8 cellular contexts compared by ENCODE assay signal in genomic region chr2:190469770-190470169, GRCh38.
DNase-seq lines count a peak whose midpoint lies in the region; ATAC-seq and TF ChIP-seq lines count a peak whose summit lies in the region.

No MANE protein-coding gene starts in this region.

- peaks cover 34% of the 10 kb centered on the region for H3K4me1 ChIP-seq in HEK293 (ENCODE audit: control insufficient read depth, insufficient read depth, low read length)
- H3K4me1 ChIP-seq in prostate gland (replicated peaks): peaks cover 12% of the 10 kb centered on the region

- TF ChIP-seq CTCF in HEK293 (tag by site-specific recombination; IDR thresholded peaks at IDR 0.05): no peak
- no peak for TF ChIP-seq CTCF in epithelial cell of proximal tubule (conservative IDR thresholded peaks at IDR 0.05; ENCODE audit: low read depth, low read length)
- no peak for TF ChIP-seq CTCF in prostate gland (IDR thresholded peaks at IDR 0.05)

- H3K27ac Mint-ChIP-seq in activated T-cell treated with anti-CD3 and anti-CD28 coated beads, Interleukin-2, amount 50 U/mL, for 24 hours: no peak overlapping the region

- peaks cover 74% of the 10 kb centered on the region for H3K36me3 Mint-ChIP-seq in activated T-cell treated with anti-CD3 and anti-CD28 coated beads, Interleukin-2, amount 50 U/mL, for 24 hours (ENCODE audit: low read depth)

- H3K36me3 ChIP-seq in HEK293 (ENCODE audit: control insufficient read depth in 2 of 2, insufficient read depth in 1 of 2, low read length in 2 of 2) (no peaks in the 10 kb centered on the region), prostate gland (no peaks in the 10 kb centered on the region)

- no peaks in the 10 kb centered on the region for H3K9me3 ChIP-seq in HEK293 (ENCODE audit: control insufficient read depth, insufficient read depth, low read depth, low read length)
- H3K9me3 ChIP-seq in prostate gland: no peaks in the 10 kb centered on the region

- no peak for TF ChIP-seq POLR2A in prostate gland (IDR thresholded peaks at IDR 0.05)

- no peak overlapping the region for H3K4me3 Mint-ChIP-seq in activated T-cell treated with anti-CD3 and anti-CD28 coated beads, Interleukin-2, amount 50 U/mL, for 24 hours

- POLR2A ChIA-PET in HEK293 (lab: Yijun Ruan, JAX): no interaction called here

- peak overlapping the region; percentile 49; the same call in 1 of the 2 replicates for H3K27ac ChIP-seq in HEK293 (ENCODE audit: extremely low read depth, low read depth, low read length)
- peak overlapping the region; percentile 52 to 69 for H3K27ac ChIP-seq in prostate gland

- H3K4me3 ChIP-seq in HEK293 (ENCODE audit: low read depth, low read length): no peak overlapping the region
- H3K4me3 ChIP-seq in epithelial cell of proximal tubule (ENCODE audit: low read depth, low read length): no peak overlapping the region
- no peak overlapping the region for H3K4me3 ChIP-seq in prostate gland

- CTCF ChIA-PET in HEK293 (lab: Yijun Ruan, JAX): interaction anchor here (1.0 kb wide), 1 partner anchor 60 kb away, joined by 3 read pairs; no protein-coding TSS in a partner anchor

- intact Hi-C loops in prostate gland (cut with DNase I): loop anchor here (5.0 kb wide), 1 partner anchor 62 kb away; the partner anchor contains the start of gene MFSD6

- ATAC-seq in GM21737 (IDR thresholded peaks at IDR 0.05; ENCODE audit: unreplicated experiment) (no peak), GM18873 (IDR thresholded peaks at IDR 0.05; ENCODE audit: low FRiP score, unreplicated experiment) (no peak)

- peaks cover 46% of the 10 kb centered on the region for H3K4me1 Mint-ChIP-seq in activated T-cell treated with anti-CD3 and anti-CD28 coated beads, Interleukin-2, amount 50 U/mL, for 24 hours (ENCODE audit: low read depth)

- no peaks in the 10 kb centered on the region for H3K9me3 Mint-ChIP-seq in activated T-cell treated with anti-CD3 and anti-CD28 coated beads, Interleukin-2, amount 50 U/mL, for 24 hours

- DNase-seq in NCI-H748 (lab: John Stamatoyannopoulos, UW; ENCODE audit: unreplicated experiment) (peak; percentile 100), epithelial cell of proximal tubule (ENCODE audit: low read depth) (peak; percentile 16), prostate gland (ENCODE audit: low spot score) (peak; percentile 69)
- DNase-seq in activated T-cell treated with anti-CD3 and anti-CD28 coated beads, Interleukin-2, amount 50 U/mL, for 24 hours: no peak
- no peak for DNase-seq in activated T-cell treated with anti-CD3 and anti-CD28 coated beads, Interleukin-2, amount 50 U/mL, for 48 hours

- H3K27me3 Mint-ChIP-seq in activated T-cell treated with anti-CD3 and anti-CD28 coated beads, Interleukin-2, amount 50 U/mL, for 24 hours: no peaks in the 10 kb centered on the region

- no peaks in the 10 kb centered on the region for H3K27me3 ChIP-seq in prostate gland (replicated peaks; ENCODE audit: insufficient read depth)

- 35% methylated on average over 2 of the region's 2 CpGs for WGBS in prostate gland

TF ChIP-seq in HEK293, 187 proteins besides CTCF, POLR2A, EP300 and RAD21:
- TF ChIP-seq IKZF3 (tag by site-specific recombination; IDR thresholded peaks at IDR 0.05): 0 out of 2 replicates have a peak, but pooled peaks have one; percentile 7
- TF ChIP-seq KLF1 (tag by site-specific recombination; IDR thresholded peaks at IDR 0.05): peak; percentile 61
- TF ChIP-seq OSR2 (tag by site-specific recombination; IDR thresholded peaks at IDR 0.05): peak; percentile 61
- no peak for TF ChIP-seq SP3 (tag by site-specific recombination; IDR thresholded peaks at IDR 0.05)

Comparison
In these comparisons a context has a peak if more than half of its experiments do, and no peak if none do; other contexts are left out.
1. DNase-seq: peak in NCI-H748 (single experiment), epithelial cell of proximal tubule (single experiment) and prostate gland (single experiment); none in activated T-cell treated with anti-CD3 and anti-CD28 coated beads, Interleukin-2, amount 50 U/mL, for 24 hours (single experiment) and activated T-cell treated with anti-CD3 and anti-CD28 coated beads, Interleukin-2, amount 50 U/mL, for 48 hours (0 of 2).